8 cellular contexts compared by ENCODE assay signal in genomic region chr19:58386576-58387337, GRCh38. TPM values are rescaled to one million over a fixed set of nuclear protein-coding genes. Genes with fewer than 3 reads are reported as not detected.
DNase-seq lines count a peak whose midpoint lies in the region; ATAC-seq and TF ChIP-seq lines count a peak whose summit lies in the region.

TSS of gene RPS5 (plus strand) at chr19:58387269. CDS start at chr19:58388138, 869 bp downstream.

- H3K56ac ChIP-seq in IMR-90 (ENCODE audit: extremely low read depth, insufficient read depth, low read length): peak within 1 kb of the TSS; percentile 92

- peak within 1 kb of the TSS; percentile 96 for H2AFZ ChIP-seq in IMR-90 (replicated peaks; ENCODE audit: low read length, poor library complexity)

- H2BK15ac ChIP-seq in IMR-90 (ENCODE audit: low read depth, low read length): no peak within 1 kb of the TSS

- peaks cover 21% of the 10 kb centered on the region for H3K9me1 ChIP-seq in IMR-90 (ENCODE audit: insufficient read depth, low read length)

- peak within 1 kb of the TSS; percentile 97 for H3K23ac ChIP-seq in IMR-90 (ENCODE audit: low read depth, low read length)

- peaks cover 5% of the 10 kb centered on the region for H3K36me3 ChIP-seq in IMR-90 (ENCODE audit: control insufficient read depth, insufficient read depth, low read length)

- H2BK20ac ChIP-seq in IMR-90 (ENCODE audit: low read depth, low read length): no peak within 1 kb of the TSS

- TF ChIP-seq CTCF in IMR-90 (conservative IDR thresholded peaks at IDR 0.05; ENCODE audit: low read depth, low read length) (no peak), epithelial cell of esophagus (IDR thresholded peaks at IDR 0.05; ENCODE audit: insufficient read depth, low read depth, low read length, missing control alignments) (no peak)

- CTCF ChIA-PET in IMR-90 (lab: Yijun Ruan, JAX): no interaction called here

- peak within 1 kb of the TSS; percentile 93 to 96 for H4K8ac ChIP-seq in IMR-90 (ENCODE audit: low read depth in 2 of 2, low read length in 2 of 2)

- H3K27me3 ChIP-seq in IMR-90 (ENCODE audit: control insufficient read depth, insufficient read depth, low read length) (no peaks in the 10 kb centered on the region), mononuclear cell (ENCODE audit: insufficient read depth, low read length) (no peaks in the 10 kb centered on the region)

- peak within 1 kb of the TSS; percentile 93 for H3K9ac ChIP-seq in IMR-90 (ENCODE audit: low read depth, low read length)

- peak within 1 kb of the TSS; percentile 97 for H3K4me2 ChIP-seq in IMR-90 (ENCODE audit: low read depth, low read length)

- peak within 1 kb of the TSS; percentile 95 for H2AK5ac ChIP-seq in IMR-90 (ENCODE audit: low read depth, low read length)

- H4K5ac ChIP-seq in IMR-90 (ENCODE audit: low read depth, low read length): peak within 1 kb of the TSS; percentile 70

- POLR2A ChIA-PET in IMR-90 (lab: Charles Lee; ENCODE audit: unreplicated experiment): no interaction called here

- H3K9me3 ChIP-seq in IMR-90 (ENCODE audit: control insufficient read depth, insufficient read depth, low read length) (no peaks in the 10 kb centered on the region), mononuclear cell (ENCODE audit: low read depth, low read length) (no peaks in the 10 kb centered on the region)

- 0% methylated on average over 31 of the region's 64 CpGs; no CpG with 5 or more reads in 1 of the 2 experiments for WGBS in IMR-90 (ENCODE audit: extremely low coverage in 2 of 2, insufficient read length in 1 of 2), 2 experiments

- ATAC-seq in GM21528 (IDR thresholded peaks at IDR 0.05; ENCODE audit: low FRiP score, unreplicated experiment): peak; percentile 64
- peak; percentile 91 for ATAC-seq in IMR-90 (ENCODE audit: low read depth)

- peak within 1 kb of the TSS; percentile 87 for H2BK5ac ChIP-seq in IMR-90 (ENCODE audit: low read depth, low read length, poor library complexity, severe bottlenecking)

- H3K79me1 ChIP-seq in IMR-90 (ENCODE audit: low read depth in 1 of 2, low read length in 2 of 2): peaks cover 15 to 55% of the 10 kb centered on the region in 2 experiments; a peak in 3 of 4 replicates

- peak within 1 kb of the TSS; percentile 92 for H3K14ac ChIP-seq in IMR-90 (replicated peaks; ENCODE audit: low read depth, low read length)

- in situ Hi-C loops in IMR-90 (cut with MboI; ENCODE audit: low sequenced_read_pairs): no loop called here

- no TSS peak for BruUV-seq in IMR-90 (replicated peaks; lab: Mats Ljungman, UMichigan)

- peak within 1 kb of the TSS; percentile 52 for H2BK120ac ChIP-seq in IMR-90 (ENCODE audit: low read depth, low read length)

- H2AK9ac ChIP-seq in IMR-90 (replicated peaks; ENCODE audit: low read depth, low read length, poor library complexity): peak within 1 kb of the TSS; percentile 100

- dilution Hi-C loops in IMR-90 (cut with HindIII; ENCODE audit: low sequenced_read_pairs, unreplicated experiment): no loop called here

- H3K4me3 ChIP-seq in IMR-90 (ENCODE audit: insufficient read depth, low read depth, low read length) (peak within 1 kb of the TSS; percentile 61), epithelial cell of esophagus (ENCODE audit: low read length) (peak within 1 kb of the TSS; percentile 100), mononuclear cell (ENCODE audit: low read length) (peak within 1 kb of the TSS; percentile 82)

- H3K18ac ChIP-seq in IMR-90 (ENCODE audit: low read depth, low read length): peak within 1 kb of the TSS; percentile 38

- TF ChIP-seq RAD21 in IMR-90 (IDR thresholded peaks at IDR 0.05; ENCODE audit: low read length): no peak

- H4K20me1 ChIP-seq in IMR-90 (ENCODE audit: insufficient read depth, low read length): peaks cover 32% of the 10 kb centered on the region

- intact Hi-C loops in IMR-90 (cut with micrococcal nuclease): loop anchor here (1.0 kb wide), 1 partner anchor 113 kb away; no protein-coding TSS in a partner anchor

- DNase-seq in DMS 273 (lab: John Stamatoyannopoulos, UW; ENCODE audit: unreplicated experiment) (peak; percentile 99), IMR-90 (peak; percentile 99), OCI-M1 (lab: John Stamatoyannopoulos, UW) (peak; percentile 99), activated T-cell treated with anti-CD3 and anti-CD28 coated beads for 24 hours (ENCODE audit: low read depth) (peak; percentile 93), epithelial cell of esophagus (ENCODE audit: low read depth) (peak; percentile 98)
- peak; percentile 78 to 92 for DNase-seq in stimulated activated CD8-positive, alpha-beta memory T cell treated with anti-CD3 and anti-CD28 coated beads, Interleukin-4, amount 100 ng/mL, for 1 hour (ENCODE audit: low read depth in 2 of 2, low spot score in 1 of 2)

- peak; percentile 99 for TF ChIP-seq POLR2A in IMR-90 (IDR thresholded peaks at IDR 0.05; ENCODE audit: low read depth, low read length)

- H4K91ac ChIP-seq in IMR-90 (ENCODE audit: insufficient read depth, low read depth, low read length): peak within 1 kb of the TSS; percentile 92

- peaks cover 12% of the 10 kb centered on the region for H3K4me1 ChIP-seq in IMR-90 (ENCODE audit: control insufficient read depth, insufficient read depth, low read length)
- H3K4me1 ChIP-seq in mononuclear cell (ENCODE audit: insufficient read depth, low read length): peaks cover 35% of the 10 kb centered on the region

- peak within 1 kb of the TSS; percentile 90 for H3K4ac ChIP-seq in IMR-90 (ENCODE audit: low read depth, low read length)

- H3K27ac ChIP-seq in IMR-90 (ENCODE audit: insufficient read depth, low read length): peak within 1 kb of the TSS; percentile 86

TF ChIP-seq in IMR-90, 13 proteins besides CTCF, POLR2A, EP300 and RAD21:
- TF ChIP-seq MXI1 (IDR thresholded peaks at IDR 0.05; ENCODE audit: borderline replicate concordance, low read depth, low read length) (peak; percentile 99), ELK1 (IDR thresholded peaks at IDR 0.05; ENCODE audit: borderline replicate concordance, low read depth, low read length) (no peak), CEBPB (IDR thresholded peaks at IDR 0.05; ENCODE audit: low read depth, low read length) (peak; percentile 88), BHLHE40 (IDR thresholded peaks at IDR 0.05; ENCODE audit: low read depth, low read length) (peak; percentile 83), RFX5 (IDR thresholded peaks at IDR 0.05; ENCODE audit: low read depth, low read length) (no peak), RCOR1 (IDR thresholded peaks at IDR 0.05; ENCODE audit: insufficient replicate concordance, low read length) (no peak), MAZ (IDR thresholded peaks at IDR 0.05; ENCODE audit: borderline replicate concordance, low read depth, low read length) (peak; percentile 8; the same call in 1 of the 2 replicates), CHD1 (IDR thresholded peaks at IDR 0.05; ENCODE audit: low read depth, low read length) (peak; percentile 73; the same call in 1 of the 2 replicates)
- TF ChIP-seq, protein P1, sequence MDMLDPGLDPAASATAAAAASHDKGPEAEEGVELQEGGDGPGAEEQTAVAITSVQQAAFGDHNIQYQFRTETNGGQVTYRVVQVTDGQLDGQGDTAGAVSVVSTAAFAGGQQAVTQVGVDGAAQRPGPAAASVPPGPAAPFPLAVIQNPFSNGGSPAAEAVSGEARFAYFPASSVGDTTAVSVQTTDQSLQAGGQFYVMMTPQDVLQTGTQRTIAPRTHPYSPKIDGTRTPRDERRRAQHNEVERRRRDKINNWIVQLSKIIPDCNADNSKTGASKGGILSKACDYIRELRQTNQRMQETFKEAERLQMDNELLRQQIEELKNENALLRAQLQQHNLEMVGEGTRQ (IDR thresholded peaks at IDR 0.05; ENCODE audit: low read depth, low read length): peak; percentile 81

RNA-seq across cellular contexts. Expression of gene RPS5, which starts in this region (rescaled TPM):
- 3,811 and 5,858 TPM in 2 replicates for total RNA-seq in IMR-90 (2012; rRNA removed)
- polyA plus RNA-seq in IMR-90 (2012; rRNA removed): 3,265 and 3,617 TPM in 2 replicates
- polyA plus RNA-seq in IMR-90 (2012; cell fraction: cytosol; rRNA removed): 1,967 and 6,567 TPM in 2 replicates
- polyA plus RNA-seq in IMR-90 (2012; cell fraction: nucleus; rRNA removed; ENCODE audit: low replicate concordance): 1,256 and 1,694 TPM in 2 replicates
- 1,513 TPM for total RNA-seq in mononuclear cell

Comparison
In these comparisons a context has a peak if more than half of its experiments do, and no peak if none do; other contexts are left out.
1. Peak in every context shown above with its lines: DNase-seq, ATAC-seq, H3K4me3 ChIP-seq and H3K27ac ChIP-seq.